Comparison of ENCODE assay signal across 21 cellular contexts in the genomic region with DNA sequence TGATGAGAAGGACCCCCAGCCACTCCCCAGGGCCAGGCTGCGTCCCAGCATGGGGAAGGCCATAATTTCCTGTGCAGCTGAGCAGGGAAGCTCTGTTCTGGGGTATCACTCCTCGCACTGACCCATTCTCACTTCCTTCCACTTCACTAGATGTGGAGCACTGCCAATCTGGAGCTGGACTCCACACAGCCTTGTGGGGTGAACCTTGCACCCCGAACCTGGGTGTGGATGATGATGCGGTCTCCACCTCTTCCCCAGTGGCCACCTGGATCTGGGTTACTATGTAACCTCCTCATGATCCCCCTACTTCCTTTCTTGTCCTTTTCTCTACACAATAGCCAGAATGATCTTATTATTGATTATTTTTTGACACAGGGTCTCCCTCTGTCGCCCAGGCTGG.
"Had no signal": no experiment of that assay in that cellular context is flagged by ENCODE, and none has a peak within 500 bp of the region (broad histone marks: within the 10 kb centered on the region; RNA-seq: fewer than 3 reads in every experiment).

No MANE protein-coding gene starts in this region.

- H3K27ac ChIP-seq: right lobe of liver, thyroid gland had no signal

- H3K4me3 ChIP-seq: right lobe of liver, smooth muscle cell, thyroid gland had no signal

- H3K9me2 ChIP-seq: SK-N-SH had no signal

- H3K4me2 ChIP-seq: smooth muscle cell had no signal

- H3K27me3 ChIP-seq: right lobe of liver, thyroid gland had no signal

- H3K9me3 Mint-ChIP-seq: activated naive CD8-positive, alpha-beta T cell treated with anti-CD3 and anti-CD28 coated beads for 36 hours; activated T-cell treated with anti-CD3 and anti-CD28 coated beads, Interleukin-2, amount 50 U/mL, for 4 hours; naive B cell; T-cell; T-helper 2 cell treated with Interferon-gamma antibody and Interleukin-4, amounts not matched to agents 5 μg/mL and 100 μg/mL, for 36 hours had no signal

- H3K36me3 ChIP-seq: right lobe of liver had no signal

- H3K36me3 Mint-ChIP-seq: activated naive CD8-positive, alpha-beta T cell treated with anti-CD3 and anti-CD28 coated beads for 36 hours; naive B cell; T-cell had no signal

- H3K9me3 ChIP-seq: right lobe of liver, SK-N-SH, thyroid gland had no signal

- DNase-seq: activated CD4-positive, alpha-beta T cell treated with anti-CD3 and anti-CD28 coated beads for 1 hour; activated CD4-positive, alpha-beta T cell treated with anti-CD3 and anti-CD28 coated beads, Interleukin-2, amount 50 U/mL, for 4 hours; activated CD8-positive, alpha-beta memory T cell treated with anti-CD3 and anti-CD28 coated beads, Interleukin-2, amount 50 U/mL, for 48 hours; activated naive CD4-positive, alpha-beta T cell treated with Interleukin-2 at 50 U/mL for 16 hours; activated naive CD8-positive, alpha-beta T cell treated with anti-CD3 and anti-CD28 coated beads for 36 hours; activated T-cell treated with anti-CD3 and anti-CD28 coated beads, Interleukin-2, amount 50 U/mL, for 4 hours; cortex of kidney; foreskin melanocyte; glutamatergic neuron; hippocampal formation; midbrain; naive B cell; right lobe of liver; SK-N-SH; stimulated activated CD4-positive, alpha-beta T cell treated with anti-CD3 and anti-CD28 coated beads, Interleukin-15, amount 100 ng/mL, for 24 hours; stimulated activated CD8-positive, alpha-beta memory T cell treated with anti-CD3 and anti-CD28 coated beads, Interleukin-4, amount 100 ng/mL, for 48 hours; stimulated activated naive CD4-positive, alpha-beta T cell treated with Interleukin-2 at 50 U/mL for 16 hours; T-cell; thyroid gland had no signal

- H3K4me3 Mint-ChIP-seq: activated naive CD8-positive, alpha-beta T cell treated with anti-CD3 and anti-CD28 coated beads for 36 hours; activated T-cell treated with anti-CD3 and anti-CD28 coated beads, Interleukin-2, amount 50 U/mL, for 4 hours; naive B cell; T-cell; T-helper 2 cell treated with Interferon-gamma antibody and Interleukin-4, amounts not matched to agents 5 μg/mL and 100 μg/mL, for 36 hours had no signal

- H3K9ac ChIP-seq: SK-N-SH had no signal

- H3K27me3 Mint-ChIP-seq: activated naive CD8-positive, alpha-beta T cell treated with anti-CD3 and anti-CD28 coated beads for 36 hours; naive B cell; T-cell had no signal

- H3K27ac Mint-ChIP-seq: activated naive CD8-positive, alpha-beta T cell treated with anti-CD3 and anti-CD28 coated beads for 36 hours; T-cell; T-helper 2 cell treated with Interferon-gamma antibody and Interleukin-4, amounts not matched to agents 5 μg/mL and 100 μg/mL, for 36 hours had no signal

- ATAC-seq: activated T-cell treated with anti-CD3 and anti-CD28 coated beads, Interleukin-2, amount 50 U/mL, for 4 hours; right lobe of liver; T-cell had no signal
